5 cellular contexts compared by ENCODE assay signal in the genomic region with DNA sequence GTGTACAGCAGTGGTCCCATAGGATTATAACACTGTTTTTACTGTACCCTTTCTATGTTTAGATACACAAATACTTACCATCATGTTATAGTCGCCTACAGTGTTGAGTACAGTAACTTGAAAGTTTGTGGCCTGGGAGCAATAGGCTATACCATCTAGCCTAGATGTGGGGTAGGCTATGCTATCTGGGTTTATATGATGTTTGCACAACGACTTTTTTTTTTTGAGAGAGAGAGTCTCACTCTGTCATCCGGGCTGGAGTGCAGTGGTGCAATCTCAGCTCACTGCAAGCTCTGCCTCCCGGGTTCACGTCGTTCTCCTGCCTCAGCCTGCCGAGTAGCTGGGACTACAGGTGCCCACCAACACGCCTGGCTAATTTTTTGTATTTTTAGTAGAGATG. TPM values are rescaled to one million over a fixed set of nuclear protein-coding genes. Genes with fewer than 3 reads are reported as not detected.
"Had no signal": no experiment of that assay in that cellular context is flagged by ENCODE, and none has a peak within 500 bp of the region (broad histone marks: within the 10 kb centered on the region; RNA-seq: fewer than 3 reads in every experiment).

No MANE protein-coding gene starts in this region.

RNA-seq across cellular contexts. Expression of gene MASP2, which starts 27.7 kb away (rescaled TPM):
- total RNA-seq: M059J, Peyer's patch, Right ventricle myocardium superior, SJSA1 had no signal
- polyA plus RNA-seq: SK-N-SH had no signal
